13 cellular contexts compared by ENCODE assay signal in genomic region chr5:125597338-125597737, GRCh38.
DNase-seq lines count a peak whose midpoint lies in the region; ATAC-seq, FAIRE-seq and TF ChIP-seq lines count a peak whose summit lies in the region.
"Had no signal": no experiment of that assay in that cellular context is flagged by ENCODE, and none has a peak within 500 bp of the region (broad histone marks: within the 10 kb centered on the region; RNA-seq: fewer than 3 reads in every experiment).

No MANE protein-coding gene starts in this region.

- peak; percentile 61 for FAIRE-seq in H54 (lab: Jason Lieb, UNC)
- FAIRE-seq: GM12892 had no signal

- no peaks in the 10 kb centered on the region for H3K36me3 ChIP-seq in spleen

- no peak for DNase-seq in H54 (ENCODE audit: insufficient read length, low spot score)
- DNase-seq in amniotic epithelial cell (ENCODE audit: low read depth) = peak; percentile 60
- DNase-seq in foreskin keratinocyte = peak; percentile 31 to 72
- no peak for DNase-seq in sciatic nerve (ENCODE audit: low spot score)
- DNase-seq in NCI-H526 treated with DMSO at 0.1 percent for 48 hours (lab: John Stamatoyannopoulos, UW) = no peak
- DNase-seq in spleen = no peak
- no peak for DNase-seq in left lobe of liver (ENCODE audit: low spot score)
- DNase-seq: activated CD8-positive, alpha-beta memory T cell treated with anti-CD3 and anti-CD28 coated beads for 24 hours; activated gamma-delta T cell treated with Interleukin-2 at 50 U/mL for 16 hours; left cardiac atrium; naive thymus-derived CD4-positive, alpha-beta T cell had no signal

- TF ChIP-seq POLR2A in H54 (IDR thresholded peaks at IDR 0.05; ENCODE audit: low read depth, low read length) (no peak), spleen (IDR thresholded peaks at IDR 0.05) (no peak)

- no peaks in the 10 kb centered on the region for H3K27me3 ChIP-seq in foreskin keratinocyte
- no peaks in the 10 kb centered on the region for H3K27me3 ChIP-seq in spleen (replicated peaks in 1 of 7)

- H3K9me3 ChIP-seq in spleen = no peaks in the 10 kb centered on the region

- H3K4me3 ChIP-seq in spleen = no peak overlapping the region

- no peak for ATAC-seq in foreskin keratinocyte
- peak; percentile 36 for ATAC-seq in sciatic nerve
- no peak for ATAC-seq in left lobe of liver
- ATAC-seq: naive thymus-derived CD4-positive, alpha-beta T cell had no signal

- H3K27ac ChIP-seq in foreskin keratinocyte (no peak overlapping the region), spleen (no peak overlapping the region)
- H3K27ac ChIP-seq: VCaP had no signal

- TF ChIP-seq CTCF in foreskin keratinocyte (conservative IDR thresholded peaks at IDR 0.05) (no peak), spleen (IDR thresholded peaks at IDR 0.05 in 8 of 11, conservative IDR thresholded peaks at IDR 0.05 in 3 of 11) (no peak)

- H3K4me1 ChIP-seq in foreskin keratinocyte (peaks cover 5% of the 10 kb centered on the region), spleen (no peaks in the 10 kb centered on the region)

- intact Hi-C loops in sciatic nerve (cut with DNase I) = no loop called here
- intact Hi-C loops in spleen (cut with DNase I; ENCODE audit: low total_unique reads) = no loop called here

- WGBS in spleen, 5 donors = 74 to 94% (median 75%) methylated on average over 2 of the region's 2 CpGs

Comparison
In these comparisons a context has a peak if more than half of its experiments do, and no peak if none do; other contexts are left out.
1. DNase-seq: peak in amniotic epithelial cell (single experiment) and foreskin keratinocyte (2 of 2); none in H54 (single experiment), sciatic nerve (single experiment), NCI-H526 treated with DMSO at 0.1 percent for 48 hours (single experiment), spleen (single experiment) and left lobe of liver (single experiment).